16 cellular contexts compared by ENCODE assay signal in the genomic region with DNA sequence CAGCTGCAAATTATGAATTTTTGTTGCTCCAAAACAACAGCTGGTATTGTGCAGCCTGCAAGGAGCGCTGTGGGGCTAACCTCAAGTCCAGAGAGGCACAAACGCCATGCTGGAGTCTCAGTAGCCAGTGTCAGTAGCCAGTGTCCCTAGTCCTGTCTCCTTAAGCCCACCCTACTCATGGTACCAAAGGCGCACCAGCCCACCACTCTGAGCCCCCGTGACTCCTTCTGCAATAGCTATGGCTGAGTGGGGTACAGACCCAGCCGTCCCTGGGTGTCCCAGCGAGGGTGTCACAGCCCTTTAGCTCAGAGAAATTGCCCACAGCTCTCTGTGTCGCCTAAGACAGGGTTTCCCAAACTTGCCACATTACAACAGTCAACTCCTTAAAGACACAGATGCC.
"Had no signal": no experiment of that assay in that cellular context is flagged by ENCODE, and none has a peak within 500 bp of the region (broad histone marks: within the 10 kb centered on the region; RNA-seq: fewer than 3 reads in every experiment).

No MANE protein-coding gene starts in this region.

- DNase-seq: activated CD8-positive, alpha-beta memory T cell treated with anti-CD3 and anti-CD28 coated beads, Interleukin-2, amount 10 ng/mL, durations not matched to agents 7 days and 5 days; activated effector memory CD4-positive, alpha-beta T cell treated with Interleukin-2 at 50 U/mL for 16 hours; activated T-cell treated with anti-CD3 and anti-CD28 coated beads, Interleukin-2, amount 50 U/mL, for 24 hours; foreskin keratinocyte; glutamatergic neuron; left ventricle myocardium superior; mesendoderm; stimulated activated CD4-positive, alpha-beta T cell treated with anti-CD3 and anti-CD28 coated beads, Interleukin-15, amount 100 ng/mL, for 24 hours; stimulated activated CD4-positive, alpha-beta T cell treated with anti-CD3 and anti-CD28 coated beads, Interleukin-4, amount 100 ng/mL, for 1 hour; stimulated activated naive CD4-positive, alpha-beta T cell; substantia nigra; T-helper 1 cell; T1000 had no signal

- H3K4me1 ChIP-seq: foreskin keratinocyte had no signal

- H3K27ac ChIP-seq: cardiac muscle cell, foreskin keratinocyte, SK-N-MC had no signal

- ATAC-seq: activated CD4-positive, CD25-positive, alpha-beta regulatory T cell treated with anti-CD3 and anti-CD28 coated beads, Interleukin-2, amount 50 U/mL, for 24 hours; activated CD8-positive, alpha-beta memory T cell treated with anti-CD3 and anti-CD28 coated beads, Interleukin-2, amount 10 ng/mL, durations not matched to agents 7 days and 5 days; foreskin keratinocyte; left ventricle myocardium superior had no signal

- H3K4me3 ChIP-seq: cardiac muscle cell, SK-N-MC had no signal

- H3K27me3 ChIP-seq: cardiac muscle cell, foreskin keratinocyte had no signal

- H3K36me3 ChIP-seq: cardiac muscle cell had no signal
